In the genomic region with DNA sequence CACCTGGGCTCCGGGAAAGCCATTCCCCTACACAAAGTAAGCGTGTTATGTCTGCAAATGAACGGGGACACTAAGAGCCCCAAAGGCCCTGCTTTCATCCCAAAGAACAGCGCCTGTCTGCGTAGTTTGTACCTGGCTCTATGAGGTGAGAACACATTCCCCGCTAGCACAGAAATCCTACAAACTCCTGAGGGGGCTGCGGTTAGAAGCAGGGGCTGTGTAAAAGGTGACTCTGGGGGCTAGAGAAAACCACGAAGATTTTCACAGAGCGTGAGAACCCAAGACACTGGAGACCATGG, we compare ENCODE assay signal across 8 cellular contexts.
DNase-seq lines count a peak whose midpoint lies in the region; ATAC-seq, FAIRE-seq and TF ChIP-seq lines count a peak whose summit lies in the region.
"Not testable (repeated sequence)": the region's sequence is repeated elsewhere in the genome, so short reads cannot be mapped to it uniquely, and the experiment has no call there.

No MANE protein-coding gene starts in this region.

- H2BK15ac ChIP-seq in IMR-90 (ENCODE audit: low read depth, low read length): not testable (repeated sequence)

- H4K91ac ChIP-seq in IMR-90 (ENCODE audit: insufficient read depth, low read depth, low read length): not testable (repeated sequence)

- H3K23ac ChIP-seq in IMR-90 (ENCODE audit: low read depth, low read length): not testable (repeated sequence)

- no CpG with 5 or more reads among the region's 9 CpGs for WGBS in IMR-90 (ENCODE audit: extremely low coverage in 2 of 2, insufficient read length in 1 of 2), 2 experiments

- H3K4me1 ChIP-seq in IMR-90 (ENCODE audit: control insufficient read depth, insufficient read depth, low read length); ascending aorta; keratinocyte (ENCODE audit: control insufficient read depth, extremely low read depth, insufficient read depth, low read length); neural progenitor cell: not testable (repeated sequence)

- TF ChIP-seq RAD21 in IMR-90 (IDR thresholded peaks at IDR 0.05; ENCODE audit: low read length): not testable (repeated sequence)

- H3K79me1 ChIP-seq in IMR-90 (ENCODE audit: low read depth in 1 of 2, low read length in 2 of 2): not testable (repeated sequence)

- not testable (repeated sequence) for H3K36me3 Mint-ChIP-seq in activated CD4-positive, alpha-beta T cell treated with anti-CD3 and anti-CD28 coated beads, Interleukin-2, amount 10 ng/mL, durations not matched to agents 24 days and 14 days (ENCODE audit: low read depth); neural progenitor cell

- not testable (repeated sequence) for H3K27me3 ChIP-seq in IMR-90 (ENCODE audit: control insufficient read depth, insufficient read depth, low read length); ascending aorta; keratinocyte (ENCODE audit: control insufficient read depth, extremely low read depth, insufficient read depth, low read length); neural progenitor cell

- H3K4me3 ChIP-seq in AG10803 (ENCODE audit: low read length) (peak overlapping the region; percentile 65), IMR-90 (ENCODE audit: insufficient read depth, low read depth, low read length) (peak overlapping the region; percentile 87), ascending aorta (peak overlapping the region; percentile 59 to 75), epithelial cell of esophagus (ENCODE audit: low read length) (peak overlapping the region; percentile 51), keratinocyte (ENCODE audit: control insufficient read depth in 2 of 3, extremely low read depth in 1 of 3, insufficient read depth in 2 of 3, low read depth in 1 of 3, low read length in 3 of 3) (peak overlapping the region in 1 of 3 experiments; percentile 65), neural progenitor cell (peak overlapping the region; percentile 29)

- not testable (repeated sequence) for H3K4ac ChIP-seq in IMR-90 (ENCODE audit: low read depth, low read length)

- TF ChIP-seq CTCF in AG10803 (conservative IDR thresholded peaks at IDR 0.05; ENCODE audit: low read length); IMR-90 (conservative IDR thresholded peaks at IDR 0.05; ENCODE audit: low read depth, low read length); ascending aorta (IDR thresholded peaks at IDR 0.05); epithelial cell of esophagus (IDR thresholded peaks at IDR 0.05; ENCODE audit: insufficient read depth, low read depth, low read length, missing control alignments); keratinocyte (optimal IDR thresholded peaks at IDR 0.05 in 1 of 3, IDR thresholded peaks at IDR 0.05 in 1 of 3, conservative IDR thresholded peaks at IDR 0.05 in 1 of 3; ENCODE audit: extremely low read depth in 1 of 3, insufficient read depth in 2 of 3, low read length in 3 of 3); neural progenitor cell (IDR thresholded peaks at IDR 0.05): not testable (repeated sequence)

- intact Hi-C loops in IMR-90 (cut with micrococcal nuclease); ascending aorta (cut with DNase I): not testable (repeated sequence)
- intact Hi-C loops in activated CD4-positive, alpha-beta T cell treated with anti-CD3 and anti-CD28 coated beads, Interleukin-2, amount 10 ng/mL, durations not matched to agents 24 days and 14 days (cut with micrococcal nuclease): loop anchor here (5.0 kb wide), 1 partner anchor 51 kb away; no protein-coding TSS in a partner anchor

- peak overlapping the region; percentile 100 for H3K27ac Mint-ChIP-seq in activated CD4-positive, alpha-beta T cell treated with anti-CD3 and anti-CD28 coated beads, Interleukin-2, amount 10 ng/mL, durations not matched to agents 24 days and 14 days
- H3K27ac Mint-ChIP-seq in neural progenitor cell: not testable (repeated sequence)
- peak overlapping the region; percentile 100 for H3K27ac Mint-ChIP-seq in stimulated activated naive CD8-positive, alpha-beta T cell treated with anti-CD3 and anti-CD28 coated beads, Interleukin-15, amount 100 ng/mL, for 72 hours

- H3K9me1 ChIP-seq in IMR-90 (ENCODE audit: insufficient read depth, low read length); keratinocyte (ENCODE audit: control insufficient read depth, extremely low read depth, insufficient read depth, low read length): not testable (repeated sequence)

- H3F3A ChIP-seq in neural progenitor cell (ENCODE audit: low read depth): peaks cover 17% of the 10 kb centered on the region

- H4K20me1 ChIP-seq in IMR-90 (ENCODE audit: insufficient read depth, low read length); keratinocyte (ENCODE audit: control insufficient read depth, extremely low read depth, insufficient read depth, low read length); neural progenitor cell (ENCODE audit: low read depth): not testable (repeated sequence)

- CTCF ChIA-PET in IMR-90 (lab: Yijun Ruan, JAX): not testable (repeated sequence)

- not testable (repeated sequence) for H2BK5ac ChIP-seq in IMR-90 (ENCODE audit: low read depth, low read length, poor library complexity, severe bottlenecking)

- H3K14ac ChIP-seq in IMR-90 (replicated peaks; ENCODE audit: low read depth, low read length): not testable (repeated sequence)

- not testable (repeated sequence) for H3K27me3 Mint-ChIP-seq in activated CD4-positive, alpha-beta T cell treated with anti-CD3 and anti-CD28 coated beads, Interleukin-2, amount 10 ng/mL, durations not matched to agents 24 days and 14 days; stimulated activated naive CD8-positive, alpha-beta T cell treated with anti-CD3 and anti-CD28 coated beads, Interleukin-15, amount 100 ng/mL, for 72 hours
- H3K27me3 Mint-ChIP-seq in neural progenitor cell (ENCODE audit: insufficient read depth, low read depth): peaks cover 12% of the 10 kb centered on the region

- not testable (repeated sequence) for H3K27ac ChIP-seq in IMR-90 (ENCODE audit: insufficient read depth, low read length); neural progenitor cell
- H3K27ac ChIP-seq in ascending aorta (peak overlapping the region; percentile 84 to 89), keratinocyte (ENCODE audit: control insufficient read depth, insufficient read depth, low read length) (peak overlapping the region; percentile 86)

- peak overlapping the region; percentile 97 for H2AFZ ChIP-seq in IMR-90 (replicated peaks; ENCODE audit: low read length, poor library complexity)
- H2AFZ ChIP-seq in keratinocyte (ENCODE audit: control insufficient read depth, low read length); neural progenitor cell (replicated peaks): not testable (repeated sequence)

- H3K18ac ChIP-seq in IMR-90 (ENCODE audit: low read depth, low read length): not testable (repeated sequence)

- H3K9me3 Mint-ChIP-seq in activated CD4-positive, alpha-beta T cell treated with anti-CD3 and anti-CD28 coated beads, Interleukin-2, amount 10 ng/mL, durations not matched to agents 24 days and 14 days; stimulated activated naive CD8-positive, alpha-beta T cell treated with anti-CD3 and anti-CD28 coated beads, Interleukin-15, amount 100 ng/mL, for 72 hours: not testable (repeated sequence)
- H3K9me3 Mint-ChIP-seq in neural progenitor cell: peaks cover 38% of the 10 kb centered on the region

- peak overlapping the region; percentile 52 for H3K9ac ChIP-seq in IMR-90 (ENCODE audit: low read depth, low read length)
- H3K9ac ChIP-seq in keratinocyte (ENCODE audit: control insufficient read depth, extremely low read depth, insufficient read depth, low read length): peak overlapping the region; percentile 83
- not testable (repeated sequence) for H3K9ac ChIP-seq in neural progenitor cell

- not testable (repeated sequence) for FAIRE-seq in keratinocyte (lab: Jason Lieb, UNC)

- POLR2A ChIA-PET in IMR-90 (lab: Charles Lee; ENCODE audit: unreplicated experiment): not testable (repeated sequence)

- DNase-seq in AG10803 (ENCODE audit: low read depth); IMR-90; ascending aorta (ENCODE audit: low spot score in 2 of 2); epithelial cell of esophagus (ENCODE audit: low read depth); keratinocyte (ENCODE audit: low read depth, low spot score); neural progenitor cell (ENCODE audit: low spot score); stimulated activated naive CD8-positive, alpha-beta T cell treated with anti-CD3 and anti-CD28 coated beads, Interleukin-15, amount 100 ng/mL, for 72 hours: not testable (repeated sequence)
- DNase-seq in activated CD4-positive, alpha-beta T cell treated with anti-CD3 and anti-CD28 coated beads, Interleukin-2, amount 10 ng/mL, durations not matched to agents 24 days and 14 days: peak; percentile 63

- not testable (repeated sequence) for BruUV-seq in IMR-90 (replicated peaks; lab: Mats Ljungman, UMichigan)

- not testable (repeated sequence) for H3K9me3 ChIP-seq in IMR-90 (ENCODE audit: control insufficient read depth, insufficient read depth, low read length); ascending aorta; keratinocyte (ENCODE audit: control insufficient read depth, low read depth, low read length); neural progenitor cell (ENCODE audit: low read depth)

- not testable (repeated sequence) for TF ChIP-seq POLR2A in IMR-90 (IDR thresholded peaks at IDR 0.05; ENCODE audit: low read depth, low read length)

- peaks cover 36% of the 10 kb centered on the region for H3K4me1 Mint-ChIP-seq in activated CD4-positive, alpha-beta T cell treated with anti-CD3 and anti-CD28 coated beads, Interleukin-2, amount 10 ng/mL, durations not matched to agents 24 days and 14 days
- peaks cover 25% of the 10 kb centered on the region for H3K4me1 Mint-ChIP-seq in neural progenitor cell
- H3K4me1 Mint-ChIP-seq in stimulated activated naive CD8-positive, alpha-beta T cell treated with anti-CD3 and anti-CD28 coated beads, Interleukin-15, amount 100 ng/mL, for 72 hours: peaks cover 58% of the 10 kb centered on the region

- H4K5ac ChIP-seq in IMR-90 (ENCODE audit: low read depth, low read length): 0 out of 2 replicates have a peak overlapping the region, but pooled peaks have one; percentile 4

- H2AK5ac ChIP-seq in IMR-90 (ENCODE audit: low read depth, low read length): not testable (repeated sequence)

- in situ Hi-C loops in IMR-90 (cut with MboI; ENCODE audit: low sequenced_read_pairs): not testable (repeated sequence)

- peak overlapping the region; percentile 69 to 83; a peak in 2 of 4 replicates for H4K8ac ChIP-seq in IMR-90 (ENCODE audit: low read depth in 2 of 2, low read length in 2 of 2)

- H3K4me2 ChIP-seq in IMR-90 (ENCODE audit: low read depth, low read length) (peak overlapping the region; percentile 85), keratinocyte (ENCODE audit: control insufficient read depth, extremely low read depth, insufficient read depth, low read depth, low read length) (peak overlapping the region; percentile 71), neural progenitor cell (peak overlapping the region; percentile 65)

- ATAC-seq in IMR-90 (ENCODE audit: low read depth); stimulated activated naive CD8-positive, alpha-beta T cell treated with anti-CD3 and anti-CD28 coated beads, Interleukin-15, amount 100 ng/mL, for 72 hours: not testable (repeated sequence)

- H3K79me2 ChIP-seq in keratinocyte (ENCODE audit: control insufficient read depth, insufficient read depth, low read length); neural progenitor cell (ENCODE audit: low read depth): not testable (repeated sequence)

- H3K56ac ChIP-seq in IMR-90 (ENCODE audit: extremely low read depth, insufficient read depth, low read length): not testable (repeated sequence)

- H3K4me3 Mint-ChIP-seq in activated CD4-positive, alpha-beta T cell treated with anti-CD3 and anti-CD28 coated beads, Interleukin-2, amount 10 ng/mL, durations not matched to agents 24 days and 14 days: peak overlapping the region; percentile 97
- not testable (repeated sequence) for H3K4me3 Mint-ChIP-seq in neural progenitor cell
- H3K4me3 Mint-ChIP-seq in stimulated activated naive CD8-positive, alpha-beta T cell treated with anti-CD3 and anti-CD28 coated beads, Interleukin-15, amount 100 ng/mL, for 72 hours: peak overlapping the region; percentile 89 to 97

- not testable (repeated sequence) for H2BK120ac ChIP-seq in IMR-90 (ENCODE audit: low read depth, low read length)

- H2BK20ac ChIP-seq in IMR-90 (ENCODE audit: low read depth, low read length): not testable (repeated sequence)

- dilution Hi-C loops in IMR-90 (cut with HindIII; ENCODE audit: low sequenced_read_pairs, unreplicated experiment); keratinocyte (cut with MboI; ENCODE audit: extremely low pct_ligation_motif_present, low sequenced_read_pairs): not testable (repeated sequence)

- H3K36me3 ChIP-seq in IMR-90 (ENCODE audit: control insufficient read depth, insufficient read depth, low read length); ascending aorta; keratinocyte (ENCODE audit: control insufficient read depth in 2 of 2, extremely low read depth in 1 of 2, insufficient read depth in 2 of 2, low read length in 2 of 2); neural progenitor cell: not testable (repeated sequence)

- peak overlapping the region; percentile 33 for H2AK9ac ChIP-seq in IMR-90 (replicated peaks; ENCODE audit: low read depth, low read length, poor library complexity)
